In genomic region chr19:49018388-49019241, GRCh38 we compare ENCODE assay signal across 9 cellular contexts. TPM values are rescaled to one million over a fixed set of nuclear protein-coding genes. Genes with fewer than 3 reads are reported as not detected.
DNase-seq lines count a peak whose midpoint lies in the region; ATAC-seq, FAIRE-seq and TF ChIP-seq lines count a peak whose summit lies in the region.
"Not testable (repeated sequence)": the region's sequence is repeated elsewhere in the genome, so short reads cannot be mapped to it uniquely, and the experiment has no call there.
"Had no signal": no experiment of that assay in that cellular context is flagged by ENCODE, and none has a peak within 500 bp of the region (broad histone marks: within the 10 kb centered on the region; RNA-seq: fewer than 3 reads in every experiment).

No MANE protein-coding gene starts in this region.

- dilution Hi-C loops in keratinocyte (cut with MboI; ENCODE audit: extremely low pct_ligation_motif_present, low sequenced_read_pairs): not testable (repeated sequence)

- H3K4me1 ChIP-seq in SJCRH30; endodermal cell (ENCODE audit: control insufficient read depth, insufficient read depth, low read length): not testable (repeated sequence)
- H3K4me1 ChIP-seq in keratinocyte (ENCODE audit: control insufficient read depth, extremely low read depth, insufficient read depth, low read length) (peaks cover 18% of the 10 kb centered on the region), osteoblast (ENCODE audit: insufficient read depth, low read length) (peaks cover 15% of the 10 kb centered on the region), testis (peaks cover 16% of the 10 kb centered on the region)

- H3K27ac ChIP-seq in CD4-positive, alpha-beta T cell (ENCODE audit: low read depth, low read length); HL-60 (replicated peaks); SJCRH30; endodermal cell (ENCODE audit: low read depth, low read length); keratinocyte (ENCODE audit: control insufficient read depth, insufficient read depth, low read length); osteoblast (ENCODE audit: low read depth, low read length); testis: not testable (repeated sequence)

- not testable (repeated sequence) for H3K9me3 ChIP-seq in CD4-positive, alpha-beta T cell (ENCODE audit: control insufficient read depth, low read length); SJCRH30 (replicated peaks); endodermal cell (ENCODE audit: control insufficient read depth, low read length); keratinocyte (ENCODE audit: control insufficient read depth, low read depth, low read length); osteoblast (ENCODE audit: low read depth, low read length); testis

- H3K4me2 ChIP-seq in keratinocyte (ENCODE audit: control insufficient read depth, extremely low read depth, insufficient read depth, low read depth, low read length): peak overlapping the region; percentile 81
- peak overlapping the region; percentile 77 for H3K4me2 ChIP-seq in osteoblast (ENCODE audit: insufficient read depth, low read length)

- peak; percentile 61 for FAIRE-seq in keratinocyte (lab: Jason Lieb, UNC)

- H2AFZ ChIP-seq in keratinocyte (ENCODE audit: control insufficient read depth, low read length): not testable (repeated sequence)
- H2AFZ ChIP-seq in osteoblast (ENCODE audit: low read length): peak overlapping the region; percentile 72

- TF ChIP-seq POLR2A in testis (IDR thresholded peaks at IDR 0.05): not testable (repeated sequence)

- H3K9ac ChIP-seq in endodermal cell (ENCODE audit: extremely low read depth, low read length, poor library complexity, severe bottlenecking): not testable (repeated sequence)
- H3K9ac ChIP-seq in keratinocyte (ENCODE audit: control insufficient read depth, extremely low read depth, insufficient read depth, low read length): peak overlapping the region; percentile 22

- not testable (repeated sequence) for H3K27me3 ChIP-seq in CD4-positive, alpha-beta T cell (ENCODE audit: control insufficient read depth, insufficient read depth, low read length); SJCRH30; osteoblast (ENCODE audit: insufficient read depth, low read length); testis
- H3K27me3 ChIP-seq in HL-60 (ENCODE audit: insufficient read depth, poor library complexity, severe bottlenecking) (peaks cover 35% of the 10 kb centered on the region), endodermal cell (ENCODE audit: control insufficient read depth, insufficient read depth, low read length, poor library complexity, severe bottlenecking) (peaks cover 12% of the 10 kb centered on the region), keratinocyte (ENCODE audit: control insufficient read depth, extremely low read depth, insufficient read depth, low read length) (peaks cover 11% of the 10 kb centered on the region)

- not testable (repeated sequence) for H3K36me3 ChIP-seq in SJCRH30; endodermal cell (ENCODE audit: control insufficient read depth, insufficient read depth, low read length); keratinocyte (ENCODE audit: control insufficient read depth in 2 of 2, extremely low read depth in 1 of 2, insufficient read depth in 2 of 2, low read length in 2 of 2); testis (ENCODE audit: low read depth, missing control alignments)
- H3K36me3 ChIP-seq in osteoblast (ENCODE audit: insufficient read depth, low read length): peaks cover 13% of the 10 kb centered on the region

- intact Hi-C loops in CD4-positive, alpha-beta T cell (cut with DNase I, micrococcal nuclease): loop anchor here in 1 of 2 experiments (2.0 to 5.0 kb wide), 2 partner anchors 26 to 39 kb away; partner anchors contain the start of genes CGB7, GYS1 and RUVBL2
- intact Hi-C loops in activated naive CD4-positive, alpha-beta T cell treated with anti-CD3 and anti-CD28 coated beads for 36 hours (cut with micrococcal nuclease): loop anchor here (2.0 kb wide), 1 partner anchor 26 kb away; the partner anchor contains the start of genes GYS1 and RUVBL2
- intact Hi-C loops in testis (cut with DNase I; ENCODE audit: low total_unique reads): not testable (repeated sequence)

- H3K36me3 Mint-ChIP-seq in CD4-positive, alpha-beta T cell (ENCODE audit: low read depth); activated naive CD4-positive, alpha-beta T cell treated with anti-CD3 and anti-CD28 coated beads for 36 hours (ENCODE audit: low read depth): not testable (repeated sequence)
- peaks cover 21% of the 10 kb centered on the region for H3K36me3 Mint-ChIP-seq in endodermal cell (ENCODE audit: low read depth)

- not testable (repeated sequence) for H3K79me2 ChIP-seq in keratinocyte (ENCODE audit: control insufficient read depth, insufficient read depth, low read length); osteoblast (ENCODE audit: insufficient read depth, low read length)

- H3K4me3 Mint-ChIP-seq in CD4-positive, alpha-beta T cell: peak overlapping the region; percentile 90
- peak overlapping the region; percentile 74 for H3K4me3 Mint-ChIP-seq in activated naive CD4-positive, alpha-beta T cell treated with anti-CD3 and anti-CD28 coated beads for 36 hours
- H3K4me3 Mint-ChIP-seq in endodermal cell: peak overlapping the region; percentile 46

- H3K27ac Mint-ChIP-seq in CD4-positive, alpha-beta T cell: peak overlapping the region; percentile 38
- H3K27ac Mint-ChIP-seq in activated naive CD4-positive, alpha-beta T cell treated with anti-CD3 and anti-CD28 coated beads for 36 hours; endodermal cell: not testable (repeated sequence)

- POLR2A ChIA-PET in CD4-positive, alpha-beta T cell (lab: Charles Lee): interaction anchor here (0.8 to 3.2 kb wide), 6 partner anchors 18 to 96 kb away, joined by 3 to 15 read pairs (median 4); partner anchors contain the start of genes FTL, GYS1, LIN7B and RUVBL2

- H4K20me1 ChIP-seq in keratinocyte (ENCODE audit: control insufficient read depth, extremely low read depth, insufficient read depth, low read length); osteoblast (ENCODE audit: insufficient read depth, low read length): not testable (repeated sequence)

- not testable (repeated sequence) for H3K9me1 ChIP-seq in keratinocyte (ENCODE audit: control insufficient read depth, extremely low read depth, insufficient read depth, low read length)

- peak; percentile 21 for ATAC-seq in CD4-positive, alpha-beta T cell (ENCODE audit: poor library complexity)

- CTCF ChIA-PET in CD4-positive, alpha-beta T cell (lab: Charles Lee): interaction anchor here (1.2 to 1.5 kb wide), 5 partner anchors 19 to 176 kb away, joined by 3 to 14 read pairs (median 3); partner anchors contain the start of genes GYS1 and RUVBL2
- CTCF ChIA-PET in activated naive CD4-positive, alpha-beta T cell treated with anti-CD3 and anti-CD28 coated beads for 36 hours (lab: Charles Lee): interaction anchor here (0.6 to 4.8 kb wide), 6 partner anchors 13 to 204 kb away, joined by 3 to 22 read pairs (median 3); partner anchors contain the start of genes CGB2, GYS1 and RUVBL2

- peaks cover 25% of the 10 kb centered on the region for H3K4me1 Mint-ChIP-seq in CD4-positive, alpha-beta T cell (ENCODE audit: low read depth)
- peaks cover 27% of the 10 kb centered on the region for H3K4me1 Mint-ChIP-seq in activated naive CD4-positive, alpha-beta T cell treated with anti-CD3 and anti-CD28 coated beads for 36 hours (ENCODE audit: low read depth)
- H3K4me1 Mint-ChIP-seq in endodermal cell: not testable (repeated sequence)

- not testable (repeated sequence) for H3K27me3 Mint-ChIP-seq in CD4-positive, alpha-beta T cell; activated naive CD4-positive, alpha-beta T cell treated with anti-CD3 and anti-CD28 coated beads for 36 hours (ENCODE audit: low read depth)
- H3K27me3 Mint-ChIP-seq in endodermal cell (ENCODE audit: insufficient read depth): peaks cover 45% of the 10 kb centered on the region

- not testable (repeated sequence) for DNase-seq in CD4-positive, alpha-beta T cell; HL-60 (ENCODE audit: low read depth in 1 of 2, low spot score in 1 of 2); SJCRH30; keratinocyte (ENCODE audit: low read depth, low spot score); testis
- DNase-seq in activated naive CD4-positive, alpha-beta T cell treated with anti-CD3 and anti-CD28 coated beads for 36 hours: peak; percentile 29
- DNase-seq in endodermal cell (peak; percentile 57), osteoblast (ENCODE audit: insufficient read length, low spot score, missing footprints) (peak; percentile 72)

- WGBS in endodermal cell (ENCODE audit: insufficient coverage in 1 of 2, insufficient read length in 1 of 2), 2 experiments: 50 to 64% methylated on average over 23 to 49 of the region's 50 CpGs
- WGBS in testis, 2 donors: 4 to 5% methylated on average over 26 to 50 of the region's 50 CpGs

- peak overlapping the region; percentile 6; the same call in 1 of the 2 replicates for H3K4me3 ChIP-seq in HL-60 (replicated peaks; ENCODE audit: insufficient read depth, low read length)
- H3K4me3 ChIP-seq in SJCRH30: peak overlapping the region; percentile 45
- H3K4me3 ChIP-seq in endodermal cell (ENCODE audit: low read length): peak overlapping the region; percentile 69
- peak overlapping the region; percentile 34 to 56 (median 40) for H3K4me3 ChIP-seq in keratinocyte (ENCODE audit: control insufficient read depth in 2 of 3, extremely low read depth in 1 of 3, insufficient read depth in 2 of 3, low read depth in 1 of 3, low read length in 3 of 3)
- H3K4me3 ChIP-seq in osteoblast (ENCODE audit: insufficient read depth, low read length): peak overlapping the region; percentile 70
- peak overlapping the region; percentile 31 to 59 for H3K4me3 ChIP-seq in testis

- TF ChIP-seq CTCF in CD4-positive, alpha-beta T cell (IDR thresholded peaks at IDR 0.05); HL-60 (IDR thresholded peaks at IDR 0.05; ENCODE audit: insufficient read depth, low read length); endodermal cell (conservative IDR thresholded peaks at IDR 0.05); keratinocyte (optimal IDR thresholded peaks at IDR 0.05 in 1 of 3, IDR thresholded peaks at IDR 0.05 in 1 of 3, conservative IDR thresholded peaks at IDR 0.05 in 1 of 3; ENCODE audit: extremely low read depth in 1 of 3, insufficient read depth in 2 of 3, low read length in 3 of 3); osteoblast (IDR thresholded peaks at IDR 0.05; ENCODE audit: extremely low read depth, low read depth, low read length); testis (IDR thresholded peaks at IDR 0.05): not testable (repeated sequence)

- H3K9me3 Mint-ChIP-seq in CD4-positive, alpha-beta T cell; activated naive CD4-positive, alpha-beta T cell treated with anti-CD3 and anti-CD28 coated beads for 36 hours; endodermal cell: not testable (repeated sequence)

RNA-seq across cellular contexts. Expression of gene LHB, which starts 1.7 kb away (rescaled TPM):
- total RNA-seq in CD4-positive, alpha-beta T cell: not detected
- total RNA-seq in SJCRH30 (2014; rRNA removed; shearing (Covaris generic)): not detected in 2 replicates
- total RNA-seq in activated naive CD4-positive, alpha-beta T cell treated with anti-CD3 and anti-CD28 coated beads for 36 hours: not detected
- total RNA-seq in endodermal cell (under 1 TPM in 1 of 2 donors, not detected in 1; 0.59 TPM), osteoblast (not detected in 2 replicates), testis (10 to 100 TPM in 1 of 2 donors, 1 to 10 TPM in 1; 5.5 to 13.9 TPM)
- not detected for polyA plus RNA-seq in endodermal cell (2013, experiment 1 of 2)
- not detected for polyA plus RNA-seq in endodermal cell (2013, experiment 2 of 2)
- polyA plus RNA-seq in keratinocyte (0.33 to 0.44 TPM in 2 of 3 replicates, not detected in the other), testis (ENCODE audit: insufficient read depth, low read depth, low replicate concordance) (4.4 TPM)
- not detected for polyA plus RNA-seq in keratinocyte (2011; ENCODE audit: low read depth)
- not detected in 2 replicates for polyA plus RNA-seq in keratinocyte (2011; cell fraction: cytosol; rRNA removed)
- polyA plus RNA-seq in keratinocyte (2011; cell fraction: nucleus; rRNA removed): 0.96 and 2.1 TPM in 2 replicates
- polyA plus RNA-seq in keratinocyte (2012; ENCODE audit: low replicate concordance): 0.37 and 0.73 TPM in 2 replicates
- not detected in 3 replicates for polyA minus RNA-seq in keratinocyte
- polyA minus RNA-seq in keratinocyte (2011; cell fraction: cytosol; rRNA and poly(A)+ RNA removed): not detected
- polyA minus RNA-seq in keratinocyte (2011; cell fraction: nucleus; rRNA and poly(A)+ RNA removed): not detected in 2 replicates

RNA-seq across cellular contexts. Expression of gene CGB3, which starts 5.5 kb away (rescaled TPM):
- not detected for total RNA-seq in CD4-positive, alpha-beta T cell
- total RNA-seq in SJCRH30 (2014; rRNA removed; shearing (Covaris generic)): not detected in 2 replicates
- not detected for total RNA-seq in activated naive CD4-positive, alpha-beta T cell treated with anti-CD3 and anti-CD28 coated beads for 36 hours
- total RNA-seq in endodermal cell (not detected), osteoblast (not detected in 2 replicates), testis (not detected)
- polyA plus RNA-seq in endodermal cell (2013, experiment 1 of 2): not detected
- polyA plus RNA-seq in endodermal cell (2013, experiment 2 of 2): not detected
- polyA plus RNA-seq in keratinocyte (not detected in 3 replicates), testis (ENCODE audit: insufficient read depth, low read depth, low replicate concordance) (not detected)
- not detected for polyA plus RNA-seq in keratinocyte (2011; ENCODE audit: low read depth)
- polyA plus RNA-seq in keratinocyte (2011; cell fraction: cytosol; rRNA removed): not detected in 2 replicates
- not detected in 2 replicates for polyA plus RNA-seq in keratinocyte (2011; cell fraction: nucleus; rRNA removed)
- polyA plus RNA-seq in keratinocyte (2012; ENCODE audit: low replicate concordance): 0.21 TPM in 1 of 2 replicates, not detected in the other
- not detected in 3 replicates for polyA minus RNA-seq in keratinocyte
- not detected for polyA minus RNA-seq in keratinocyte (2011; cell fraction: cytosol; rRNA and poly(A)+ RNA removed)
- polyA minus RNA-seq in keratinocyte (2011; cell fraction: nucleus; rRNA and poly(A)+ RNA removed): not detected in 2 replicates
- total RNA-seq: kidney epithelial cell had no signal

RNA-seq across cellular contexts. Expression of gene CGB2, which starts 13.1 kb away (rescaled TPM):
- not detected for total RNA-seq in CD4-positive, alpha-beta T cell
- total RNA-seq in SJCRH30 (2014; rRNA removed; shearing (Covaris generic)): not detected in 2 replicates
- not detected for total RNA-seq in activated naive CD4-positive, alpha-beta T cell treated with anti-CD3 and anti-CD28 coated beads for 36 hours
- under 1 TPM in 1 of 2 donors, not detected in 1; 0.57 TPM for total RNA-seq in endodermal cell
- polyA plus RNA-seq in endodermal cell (2013, experiment 1 of 2): not detected
- polyA plus RNA-seq in endodermal cell (2013, experiment 2 of 2): not detected
- polyA plus RNA-seq in keratinocyte: not detected in 3 replicates
- 0.46 TPM for polyA plus RNA-seq in keratinocyte (2011; ENCODE audit: low read depth)
- not detected in 2 replicates for polyA plus RNA-seq in keratinocyte (2011; cell fraction: cytosol; rRNA removed)
- 0.25 TPM in 1 of 2 replicates, not detected in the other for polyA plus RNA-seq in keratinocyte (2011; cell fraction: nucleus; rRNA removed)
- polyA plus RNA-seq in keratinocyte (2012; ENCODE audit: low replicate concordance): not detected in 2 replicates
- polyA minus RNA-seq in keratinocyte: not detected in 3 replicates
- polyA minus RNA-seq in keratinocyte (2011; cell fraction: cytosol; rRNA and poly(A)+ RNA removed): not detected
- 1.9 TPM in 1 of 2 replicates, not detected in the other for polyA minus RNA-seq in keratinocyte (2011; cell fraction: nucleus; rRNA and poly(A)+ RNA removed)
- not detected in 2 replicates for total RNA-seq in osteoblast
- total RNA-seq in testis: 1 to 10 TPM in 1 of 2 donors, under 1 TPM in 1; 0.99 to 3.6 TPM
- polyA plus RNA-seq in testis (ENCODE audit: insufficient read depth, low read depth, low replicate concordance): 2.5 TPM

RNA-seq across cellular contexts. Expression of gene CGB1, which starts 18.1 kb away (rescaled TPM):
- total RNA-seq in CD4-positive, alpha-beta T cell: not detected
- not detected in 2 replicates for total RNA-seq in SJCRH30 (2014; rRNA removed; shearing (Covaris generic))
- not detected for total RNA-seq in activated naive CD4-positive, alpha-beta T cell treated with anti-CD3 and anti-CD28 coated beads for 36 hours
- total RNA-seq in endodermal cell: not detected
- polyA plus RNA-seq in endodermal cell (2013, experiment 1 of 2): not detected
- polyA plus RNA-seq in endodermal cell (2013, experiment 2 of 2): not detected
- not detected in 3 replicates for polyA plus RNA-seq in keratinocyte
- polyA plus RNA-seq in keratinocyte (2011; ENCODE audit: low read depth): not detected
- polyA plus RNA-seq in keratinocyte (2011; cell fraction: cytosol; rRNA removed): not detected in 2 replicates
- polyA plus RNA-seq in keratinocyte (2011; cell fraction: nucleus; rRNA removed): not detected in 2 replicates
- polyA plus RNA-seq in keratinocyte (2012; ENCODE audit: low replicate concordance): not detected in 2 replicates
- polyA minus RNA-seq in keratinocyte: not detected in 3 replicates
- not detected for polyA minus RNA-seq in keratinocyte (2011; cell fraction: cytosol; rRNA and poly(A)+ RNA removed)
- polyA minus RNA-seq in keratinocyte (2011; cell fraction: nucleus; rRNA and poly(A)+ RNA removed): not detected in 2 replicates
- total RNA-seq in osteoblast: 0.29 TPM in 1 of 2 replicates, not detected in the other
- total RNA-seq in testis: 1 to 10 TPM; 2.3 to 2.9 TPM
- not detected for polyA plus RNA-seq in testis (ENCODE audit: insufficient read depth, low read depth, low replicate concordance)

RNA-seq across cellular contexts. Expression of gene RUVBL2, which starts 24.9 kb away (rescaled TPM):
- 10 to 100 TPM; 10.7 to 12.3 TPM for total RNA-seq in CD4-positive, alpha-beta T cell
- 139 and 152 TPM in 2 replicates for total RNA-seq in SJCRH30 (2014; rRNA removed; shearing (Covaris generic))
- total RNA-seq in activated naive CD4-positive, alpha-beta T cell treated with anti-CD3 and anti-CD28 coated beads for 36 hours: 100 to 1,000 TPM; 119 to 126 TPM
- 100 to 1,000 TPM; 101 to 112 TPM for total RNA-seq in endodermal cell
- 71.4 TPM for polyA plus RNA-seq in endodermal cell (2013, experiment 1 of 2)
- 65.0 TPM for polyA plus RNA-seq in endodermal cell (2013, experiment 2 of 2)
- 126 to 162 TPM (median 141 TPM) in 3 replicates for polyA plus RNA-seq in keratinocyte
- polyA plus RNA-seq in keratinocyte (2011; ENCODE audit: low read depth): 28.2 TPM
- polyA plus RNA-seq in keratinocyte (2011; cell fraction: cytosol; rRNA removed): 91.6 and 163 TPM in 2 replicates
- polyA plus RNA-seq in keratinocyte (2011; cell fraction: nucleus; rRNA removed): 126 and 149 TPM in 2 replicates
- 75.4 and 158 TPM in 2 replicates for polyA plus RNA-seq in keratinocyte (2012; ENCODE audit: low replicate concordance)
- 166 to 233 TPM (median 170 TPM) in 3 replicates for polyA minus RNA-seq in keratinocyte
- polyA minus RNA-seq in keratinocyte (2011; cell fraction: cytosol; rRNA and poly(A)+ RNA removed): 272 TPM
- 83.7 and 91.4 TPM in 2 replicates for polyA minus RNA-seq in keratinocyte (2011; cell fraction: nucleus; rRNA and poly(A)+ RNA removed)
- total RNA-seq in osteoblast: 113 and 122 TPM in 2 replicates
- total RNA-seq in testis: 100 to 1,000 TPM; 299 to 395 TPM
- 528 TPM for polyA plus RNA-seq in testis (ENCODE audit: insufficient read depth, low read depth, low replicate concordance)

Comparison
In these comparisons a context has a peak if more than half of its experiments do, and no peak if none do; other contexts are left out.
1. H3K4me3 ChIP-seq: peak in every context shown above with its lines; median percentile 70 in osteoblast; 69 in endodermal cell; 45 in SJCRH30; 45 in testis; 40 in keratinocyte; 6 in HL-60.